In the genomic region with DNA sequence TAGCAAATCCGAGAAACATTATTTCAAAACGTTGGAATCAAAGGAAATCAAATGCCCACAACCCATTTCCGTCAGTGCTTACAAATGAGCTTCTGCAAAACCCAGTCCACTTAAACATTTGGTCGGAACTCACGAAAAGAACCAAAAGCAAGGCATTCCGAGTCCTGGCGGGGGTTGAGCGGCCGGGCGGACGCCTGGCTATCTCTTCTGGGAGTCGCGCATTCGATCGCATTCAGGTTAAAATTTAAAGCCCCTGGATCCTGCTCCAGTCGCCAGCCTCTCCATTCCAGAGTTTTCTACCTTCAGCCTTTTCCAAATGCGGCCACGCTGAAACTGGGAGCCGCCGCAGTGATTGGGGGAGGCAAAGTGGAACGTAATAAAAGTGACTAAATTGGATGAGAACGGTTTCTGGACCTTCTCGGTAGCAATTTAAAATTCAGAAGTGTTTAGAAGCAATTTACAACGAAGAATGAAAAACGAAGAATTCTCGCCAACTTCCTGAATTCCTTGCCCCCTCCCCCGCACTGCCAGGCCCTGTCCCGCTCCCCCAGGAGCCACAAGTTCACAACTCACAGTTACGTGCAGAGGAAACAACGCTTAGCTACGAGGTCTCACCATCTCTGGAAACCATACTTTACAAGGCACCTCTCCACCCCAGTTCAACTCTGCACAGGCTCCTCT, we compare ENCODE assay signal across 10 cellular contexts. TPM values are rescaled to one million over a fixed set of nuclear protein-coding genes. Genes with fewer than 3 reads are reported as not detected.
A peak's percentile ranks its signal among the peaks of the same experiment; 100 is the strongest.
DNase-seq lines count a peak whose midpoint lies in the region; ATAC-seq and TF ChIP-seq lines count a peak whose summit lies in the region.
"Had no signal": no experiment of that assay in that cellular context is flagged by ENCODE, and none has a peak within 500 bp of the region (broad histone marks: within the 10 kb centered on the region; RNA-seq: fewer than 3 reads in every experiment).

No MANE protein-coding gene starts in this region.

- H3K36me3 Mint-ChIP-seq in Calu3 (ENCODE audit: insufficient read depth, unreplicated experiment), result peaks cover 73% of the 10 kb centered on the region

- peak; percentile 58 for DNase-seq in Calu3
- peak; percentile 78 for DNase-seq in NCI-H226
- peak; percentile 21 to 52 for DNase-seq in foreskin keratinocyte
- DNase-seq in activated effector memory CD4-positive, alpha-beta T cell treated with Interleukin-2 at 50 U/mL for 16 hours, result no peak
- DNase-seq in NCI-H510A treated with DMSO at 0.1 percent for 48 hours (lab: John Stamatoyannopoulos, UW), result no peak
- DNase-seq: activated naive CD4-positive, alpha-beta T cell; kidney glomerular epithelial cell had no signal

- intact Hi-C loops in Calu3 (cut with micrococcal nuclease; ENCODE audit: unreplicated experiment), result loop anchor here (2.0 to 5.0 kb wide), 5 partner anchors 15 to 255 kb away; no protein-coding TSS in a partner anchor

- H3K4me3 Mint-ChIP-seq in Calu3 (ENCODE audit: low read depth, unreplicated experiment), result peak overlapping the region; percentile 98

- no peaks in the 10 kb centered on the region for H3K79me2 ChIP-seq in neural cell (replicated peaks; ENCODE audit: insufficient read depth, low read length)

- no peaks in the 10 kb centered on the region for H3K4me1 ChIP-seq in foreskin keratinocyte

- TSS peak; percentile 67 for BruUV-seq in Calu3 (replicated peaks; lab: Mats Ljungman, UMichigan)

- no peak overlapping the region for H3K27ac ChIP-seq in foreskin keratinocyte
- H3K27ac ChIP-seq in neural cell (ENCODE audit: low read length), result no peak overlapping the region

- H3F3A ChIP-seq in neural cell (ENCODE audit: insufficient read depth, low read length, poor library complexity, severe bottlenecking), result no peaks in the 10 kb centered on the region

- no peaks in the 10 kb centered on the region for H3K36me3 ChIP-seq in neural cell (ENCODE audit: insufficient read depth, low read length)

- ATAC-seq in foreskin keratinocyte, result no peak
- ATAC-seq in HG03432 (IDR thresholded peaks at IDR 0.05; ENCODE audit: unreplicated experiment), result no peak
- no peak for ATAC-seq in HG03175 (IDR thresholded peaks at IDR 0.05; ENCODE audit: unreplicated experiment)

- no peaks in the 10 kb centered on the region for H3K9me2 ChIP-seq in neural cell (ENCODE audit: insufficient read depth, low read length)

- TF ChIP-seq CTCF in Calu3 (IDR thresholded peaks at IDR 0.05; ENCODE audit: unreplicated experiment) (no peak), foreskin keratinocyte (conservative IDR thresholded peaks at IDR 0.05) (no peak), neural cell (IDR thresholded peaks at IDR 0.05; ENCODE audit: poor library complexity, severe bottlenecking) (no peak)

- no peak overlapping the region for H3K4me2 ChIP-seq in neural cell (ENCODE audit: low read length)

- H3K27me3 ChIP-seq in foreskin keratinocyte (peaks cover 100% of the 10 kb centered on the region), neural cell (ENCODE audit: insufficient read depth, low read depth, low read length) (peaks cover 97% of the 10 kb centered on the region)

- TF ChIP-seq EP300 in neural cell (conservative IDR thresholded peaks at IDR 0.05; ENCODE audit: poor library complexity, severe bottlenecking), result no peak

- peaks cover 35% of the 10 kb centered on the region for H3K27me3 Mint-ChIP-seq in Calu3 (ENCODE audit: unreplicated experiment)

- no peaks in the 10 kb centered on the region for H3K9me3 Mint-ChIP-seq in Calu3 (ENCODE audit: low read depth, unreplicated experiment)

- H3K27ac Mint-ChIP-seq in Calu3 (ENCODE audit: unreplicated experiment), result peak overlapping the region; percentile 94

- no peaks in the 10 kb centered on the region for H4K20me1 ChIP-seq in neural cell (ENCODE audit: insufficient read depth)

- CTCF ChIA-PET in Calu3 (lab: Charles Lee), result interaction anchor here (0.6 to 1.5 kb wide), 3 partner anchors 79 to 212 kb away, joined by 3 to 7 read pairs (median 6); no protein-coding TSS in a partner anchor

- no peak overlapping the region for H3K9ac ChIP-seq in neural cell (ENCODE audit: low read length)

- no peak overlapping the region for H2AFZ ChIP-seq in neural cell (ENCODE audit: low read depth, low read length)

- H3K4me3 ChIP-seq in neural cell (ENCODE audit: low read length), result no peak overlapping the region

- no peak for TF ChIP-seq RAD21 in neural cell (conservative IDR thresholded peaks at IDR 0.05)

- H3K9me3 ChIP-seq in neural cell (ENCODE audit: low read length), result no peaks in the 10 kb centered on the region

- H3K4me1 Mint-ChIP-seq in Calu3 (ENCODE audit: low read depth, unreplicated experiment), result peaks cover 8% of the 10 kb centered on the region

TF ChIP-seq in neural cell, 6 proteins besides CTCF, POLR2A, EP300 and RAD21:
- TF ChIP-seq POLR2AphosphoS5 (IDR thresholded peaks at IDR 0.05) (peak; percentile 78), SMC3 (conservative IDR thresholded peaks at IDR 0.05; ENCODE audit: poor library complexity) (no peak)

RNA-seq across cellular contexts. Expression of a gene that starts 1.8 kb away (rescaled TPM):
- total RNA-seq in Calu3 (2022) (54.6 and 58.4 TPM in 2 replicates), foreskin keratinocyte (0.03 and 0.07 TPM in 2 replicates)
- polyA plus RNA-seq in foreskin keratinocyte (0.03 and 0.06 TPM in 2 replicates), neural cell (not detected in 2 replicates)
- polyA minus RNA-seq in neural cell, result not detected in 2 replicates

Comparison
In these comparisons a context has a peak if more than half of its experiments do, and no peak if none do; other contexts are left out.
1. DNase-seq: peak in Calu3 (single experiment), NCI-H226 (single experiment) and foreskin keratinocyte (2 of 2); none in activated effector memory CD4-positive, alpha-beta T cell treated with Interleukin-2 at 50 U/mL for 16 hours (single experiment) and NCI-H510A treated with DMSO at 0.1 percent for 48 hours (single experiment).
2. RNA of a gene that starts 1.8 kb away (total RNA-seq): 54.6 to 58.4 TPM in Calu3; 0.03 to 0.07 TPM in foreskin keratinocyte; every median in the first group is over 10 times any median in the second.